ENCODE assay signal across 8 cellular contexts in the genomic region with DNA sequence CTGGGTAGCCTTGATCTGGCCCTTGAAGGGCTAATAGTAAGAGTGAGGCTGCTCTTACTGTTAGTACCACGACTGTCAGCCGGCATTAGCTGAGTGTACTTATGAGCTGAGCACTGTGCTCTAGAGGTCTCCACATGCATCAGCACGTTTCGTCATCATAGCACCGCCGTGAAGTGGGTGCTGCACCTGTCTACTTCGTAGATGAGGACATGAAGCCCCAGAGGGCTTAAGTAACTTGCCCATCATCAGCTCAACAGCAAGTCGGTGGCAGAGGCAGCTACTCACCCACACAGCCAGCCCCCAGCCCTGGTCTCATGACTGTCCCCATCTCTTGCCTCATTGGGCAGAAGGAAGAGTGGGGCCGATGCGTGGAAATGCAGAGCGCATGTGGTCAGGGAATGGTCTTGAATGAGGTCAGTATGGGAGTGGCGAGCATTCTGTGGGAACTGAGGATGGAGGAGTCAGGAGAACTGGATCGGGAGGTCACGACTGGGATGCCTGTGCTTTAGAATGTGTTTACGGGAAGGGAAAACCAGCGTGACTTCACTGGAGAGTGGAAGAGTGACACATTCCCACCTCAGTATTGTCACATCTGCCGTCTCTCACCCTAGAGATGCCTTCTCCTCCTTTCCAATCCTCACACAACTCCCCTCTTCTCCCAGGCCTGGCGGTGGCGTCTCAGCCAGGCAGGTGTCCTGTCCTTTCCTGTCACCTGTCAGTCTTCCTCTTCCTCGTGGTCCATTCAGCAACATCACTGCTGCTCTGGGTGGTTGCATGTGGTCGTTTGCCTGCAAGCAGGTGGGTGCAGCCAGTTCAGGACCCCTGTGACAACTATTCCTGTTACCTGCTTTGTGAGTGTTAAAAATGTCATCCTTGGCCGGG. TPM values are rescaled to one million over a fixed set of nuclear protein-coding genes. Genes with fewer than 3 reads are reported as not detected.
A peak's percentile ranks its signal among the peaks of the same experiment; 100 is the strongest.
DNase-seq lines count a peak whose midpoint lies in the region; ATAC-seq, FAIRE-seq and TF ChIP-seq lines count a peak whose summit lies in the region.
"Had no signal": no experiment of that assay in that cellular context is flagged by ENCODE, and none has a peak within 500 bp of the region (broad histone marks: within the 10 kb centered on the region; RNA-seq: fewer than 3 reads in every experiment).

No MANE protein-coding gene starts in this region.

- TF ChIP-seq CTCF in HCT116 (IDR thresholded peaks at IDR 0.05 in 2 of 3, conservative IDR thresholded peaks at IDR 0.05 in 1 of 3; ENCODE audit: borderline replicate concordance in 1 of 3, insufficient read depth in 1 of 3, low read depth in 2 of 3, low read length in 2 of 3), result no peak
- no peak for TF ChIP-seq CTCF in K562 (IDR thresholded peaks at IDR 0.05 in 2 of 3, conservative IDR thresholded peaks at IDR 0.05 in 1 of 3; ENCODE audit: insufficient read depth in 2 of 3, low read depth in 1 of 3, low read length in 3 of 3)
- no peak for TF ChIP-seq CTCF in psoas muscle (IDR thresholded peaks at IDR 0.05)

- H3K9ac ChIP-seq in HCT116 (ENCODE audit: low read length) (peak overlapping the region; percentile 8; the same call in 1 of the 2 replicates), K562 (ENCODE audit: insufficient read depth in 1 of 2, low read depth in 2 of 2, low read length in 2 of 2) (no peak overlapping the region)

- H3K4me3 ChIP-seq in HCT116 (replicated peaks in 1 of 2; ENCODE audit: low read depth in 1 of 2, low read length in 2 of 2) (no peak overlapping the region), K562 (no peak overlapping the region), psoas muscle (peak overlapping the region; percentile 29)
- H3K4me3 ChIP-seq: left ventricle myocardium inferior had no signal

- H2AFZ ChIP-seq in HCT116 (ENCODE audit: low read depth, low read length, poor library complexity, severe bottlenecking), result no peak overlapping the region
- H2AFZ ChIP-seq in K562 (ENCODE audit: low read depth, low read length), result no peak overlapping the region

- in situ Hi-C loops in K562 (cut with MboI), result no loop called here

- TF ChIP-seq RAD21 in HCT116 (IDR thresholded peaks at IDR 0.05; ENCODE audit: low read depth) (no peak), K562 (CRISPR knock-in tag; conservative IDR thresholded peaks at IDR 0.05 in 1 of 2, IDR thresholded peaks at IDR 0.05 in 1 of 2) (no peak)

- H3K4me2 ChIP-seq in HCT116 (ENCODE audit: low read length), result no peak overlapping the region
- H3K4me2 ChIP-seq in K562 (ENCODE audit: insufficient read depth, low read length), result no peak overlapping the region

- H3K9me2 ChIP-seq in HCT116 (ENCODE audit: insufficient read depth), result no peaks in the 10 kb centered on the region

- H3K79me2 ChIP-seq in HCT116 (ENCODE audit: insufficient read depth, low read length) (no peaks in the 10 kb centered on the region), K562 (ENCODE audit: control insufficient read depth, insufficient read depth, low read length) (no peaks in the 10 kb centered on the region)

- H4K20me1 ChIP-seq in HCT116 (ENCODE audit: insufficient read depth) (no peaks in the 10 kb centered on the region), K562 (replicated peaks; ENCODE audit: control insufficient read depth, insufficient read depth, low read length) (0 out of 2 replicates have a peak, but pooled peaks cover 3% of the 10 kb centered on the region)

- H3K4me1 ChIP-seq in HCT116 (ENCODE audit: control insufficient read depth in 1 of 2, insufficient read depth in 2 of 2, low read length in 2 of 2), result peaks cover 41 to 59% of the 10 kb centered on the region in 2 experiments
- peaks cover 3% of the 10 kb centered on the region in 2 experiments; a peak in 2 of 5 replicates for H3K4me1 ChIP-seq in K562 (replicated peaks in 1 of 2; ENCODE audit: control insufficient read depth in 2 of 2, insufficient read depth in 2 of 2, low read length in 2 of 2)
- H3K4me1 ChIP-seq in psoas muscle, result peaks cover 20% of the 10 kb centered on the region

- TF ChIP-seq EP300 in K562 (IDR thresholded peaks at IDR 0.05; ENCODE audit: low read length), result no peak

- H3K27ac ChIP-seq in HCT116 (ENCODE audit: low read depth, low read length), result no peak overlapping the region
- no peak overlapping the region for H3K27ac ChIP-seq in K562 (ENCODE audit: extremely low read depth, low read depth, low read length)
- peak overlapping the region; percentile 85 for H3K27ac ChIP-seq in psoas muscle

- 13% methylated on average over 22 of the region's 22 CpGs for WGBS in K562 (ENCODE audit: insufficient coverage, low coverage, missing lambda C conversion rate)
- 75 to 82% (median 79%) methylated on average over 21 to 22 of the region's 22 CpGs for WGBS in psoas muscle, 3 donors

- TF ChIP-seq POLR2A in HCT116 (IDR thresholded peaks at IDR 0.05; ENCODE audit: borderline replicate concordance, extremely low read depth, insufficient read depth, insufficient read length) (no peak), K562 (conservative IDR thresholded peaks at IDR 0.05) (no peak)

- intact Hi-C loops in HCT116 (cut with micrococcal nuclease), result no loop called here
- intact Hi-C loops in K562 (cut with micrococcal nuclease), result no loop called here
- intact Hi-C loops in psoas muscle (cut with DNase I), result no loop called here

- ATAC-seq in HCT116, result no peak
- peak; percentile 25; the same call in 1 of the 3 replicates for ATAC-seq in K562
- peak; percentile 41 to 78 (median 54) for ATAC-seq in psoas muscle
- ATAC-seq in HG03565 (IDR thresholded peaks at IDR 0.05; ENCODE audit: unreplicated experiment), result no peak
- no peak for ATAC-seq in GM21825 (IDR thresholded peaks at IDR 0.05; ENCODE audit: unreplicated experiment)

- no peaks in the 10 kb centered on the region for H3K36me3 ChIP-seq in HCT116 (ENCODE audit: control insufficient read depth in 1 of 2, insufficient read depth in 2 of 2, low read length in 2 of 2)
- no peaks in the 10 kb centered on the region for H3K36me3 ChIP-seq in K562 (ENCODE audit: control insufficient read depth, insufficient read depth, low read length)
- H3K36me3 ChIP-seq in psoas muscle (ENCODE audit: insufficient read depth in 1 of 2, low read depth in 1 of 2), result no peaks in the 10 kb centered on the region
- H3K36me3 ChIP-seq: left ventricle myocardium inferior had no signal

- CTCF ChIA-PET in HCT116 (lab: Charles Lee), result no interaction called here
- CTCF ChIA-PET in K562 (lab: Yijun Ruan, JAX; ENCODE audit: low intra/inter-chr PET ratio), result no interaction called here

- H3K9me3 ChIP-seq in HCT116 (ENCODE audit: control insufficient read depth in 1 of 2, insufficient read depth in 1 of 2, low read depth in 1 of 2, low read length in 2 of 2), result no peaks in the 10 kb centered on the region
- H3K9me3 ChIP-seq in K562 (replicated peaks; ENCODE audit: control insufficient read depth, insufficient read depth, low read depth, low read length), result no peaks in the 10 kb centered on the region
- H3K9me3 ChIP-seq in psoas muscle, result no peaks in the 10 kb centered on the region
- H3K9me3 ChIP-seq: left ventricle myocardium inferior had no signal

- peak; percentile 23 for FAIRE-seq in K562 (lab: Jason Lieb, UNC)

- no peak for DNase-seq in HCT116 (ENCODE audit: low read depth, low spot score)
- DNase-seq in NCI-H345 treated with DMSO at 0.1 percent for 48 hours (lab: John Stamatoyannopoulos, UW; ENCODE audit: unreplicated experiment), result peak; percentile 72
- no peak for DNase-seq in K562 (ENCODE audit: extremely low read depth in 1 of 4, low spot score in 3 of 4)
- peak in 1 of 2 donors; percentile 56 for DNase-seq in psoas muscle
- no peak for DNase-seq in nucleus accumbens (lab: John Stamatoyannopoulos, UW)
- DNase-seq: left ventricle myocardium inferior had no signal

- no peaks in the 10 kb centered on the region for H3K27me3 ChIP-seq in HCT116 (ENCODE audit: insufficient read depth, low read length)
- H3K27me3 ChIP-seq in K562 (ENCODE audit: control insufficient read depth in 2 of 2, insufficient read depth in 2 of 2, low read length in 2 of 2), result peaks cover 48 to 61% of the 10 kb centered on the region in 2 experiments
- H3K27me3 ChIP-seq in psoas muscle (ENCODE audit: insufficient read depth in 3 of 3, low read length in 2 of 3), result no peaks in the 10 kb centered on the region

- BruUV-seq in HCT116 (replicated peaks; lab: Mats Ljungman, UMichigan) (no TSS peak), K562 (replicated peaks; lab: Mats Ljungman, UMichigan) (no TSS peak)

- POLR2A ChIA-PET in HCT116 (lab: Charles Lee) (no interaction called here), K562 (lab: Yijun Ruan, JAX) (interaction anchor here (0.6 to 1.7 kb wide), 2 partner anchors 10 to 12 kb away, joined by 3 to 6 read pairs; partner anchors contain the start of gene DYNLT1)

- no peaks in the 10 kb centered on the region for H3K9me1 ChIP-seq in K562 (ENCODE audit: control insufficient read depth, insufficient read depth, low read length)

- RAD21 ChIA-PET in HCT116 (lab: Charles Lee; ENCODE audit: low non-redundant PET in 1 of 2, low total read pairs in 2 of 2, uncharacterized antibody in 2 of 2, unreplicated experiment in 2 of 2), result no interaction called here

RNA-seq across cellular contexts. Expression of gene SYTL3, which starts 6.0 kb away (rescaled TPM):
- total RNA-seq in HCT116 (2021; ENCODE audit: unreplicated experiment) (55.3 TPM), K562 (2014; rRNA removed) (0.05 and 0.61 TPM in 2 replicates), K562 (2014; rRNA removed; fragmentation: Illumina TruSeq; extraction: Trizol) (0.16 and 0.25 TPM in 2 replicates), K562 (2015; rRNA removed; fragmentation: Illumina TruSeq; extraction: Trizol) (0.11 and 0.18 TPM in 2 replicates), K562 (2021) (0.11 and 0.35 TPM in 2 replicates), psoas muscle (10 to 100 TPM in 2 of 4 donors, 1 to 10 TPM in 2; 1.9 to 17.3 (median 11.0) TPM)
- 59.3 and 71.8 TPM in 2 replicates for polyA plus RNA-seq in HCT116 (2012)
- total RNA-seq in K562 (2011; cell fraction: chromatin; rRNA removed; ENCODE audit: low replicate concordance), result 0.62 and 0.69 TPM in 2 replicates
- 0.13 and 0.50 TPM in 2 replicates for total RNA-seq in K562 (2011; cell fraction: nucleolus; rRNA removed)
- total RNA-seq in K562 (2011; cell fraction: nucleoplasm; rRNA removed), result 0.15 and 0.38 TPM in 2 replicates
- polyA plus RNA-seq in K562 (2011; rRNA removed) (0.12 and 0.46 TPM in 2 replicates), K562 (2014; fragmentation: Illumina TruSeq; extraction: Trizol) (0.16 and 0.17 TPM in 2 replicates), K562 (2014; fragmentation: Nextera tagmentation; extraction: Ambion mirVana) (under 1 TPM in 1 of 2 experiments, not detected in 1; 0.06 TPM), K562 (2014; rRNA removed) (0.04 TPM in 2 replicates), psoas muscle (1 to 10 TPM; 1.7 to 4.1 (median 2.2) TPM)
- polyA plus RNA-seq in K562 (2011; cell fraction: cytosol; rRNA removed), result 0.22 and 0.39 TPM in 2 replicates
- 0.24 and 0.38 TPM in 2 replicates for polyA plus RNA-seq in K562 (2011; cell fraction: nucleus; rRNA removed)
- polyA plus RNA-seq in K562 (2012), result 0.17 and 0.35 TPM in 2 replicates
- polyA minus RNA-seq in K562 (2011; rRNA and poly(A)+ RNA removed), result 0.21 and 0.39 TPM in 2 replicates
- polyA minus RNA-seq in K562 (2011; cell fraction: cytosol; rRNA and poly(A)+ RNA removed), result not detected in 2 replicates
- polyA minus RNA-seq in K562 (2011; cell fraction: nucleus; rRNA and poly(A)+ RNA removed), result 0.13 and 0.33 TPM in 2 replicates

RNA-seq across cellular contexts. Expression of gene DYNLT1, which starts 11.3 kb away (rescaled TPM):
- total RNA-seq in HCT116 (2021; ENCODE audit: unreplicated experiment) (239 TPM), K562 (2014; rRNA removed) (42.2 and 50.0 TPM in 2 replicates), K562 (2014; rRNA removed; fragmentation: Illumina TruSeq; extraction: Trizol) (70.3 and 75.7 TPM in 2 replicates), K562 (2015; rRNA removed; fragmentation: Illumina TruSeq; extraction: Trizol) (52.8 and 57.3 TPM in 2 replicates), K562 (2021) (98.5 and 103 TPM in 2 replicates), psoas muscle (100 to 1,000 TPM; 112 to 146 (median 135) TPM)
- polyA plus RNA-seq in HCT116 (2012), result 261 and 300 TPM in 2 replicates
- 58.0 and 71.5 TPM in 2 replicates for total RNA-seq in K562 (2011; cell fraction: chromatin; rRNA removed; ENCODE audit: low replicate concordance)
- total RNA-seq in K562 (2011; cell fraction: nucleolus; rRNA removed), result 42.2 and 43.2 TPM in 2 replicates
- total RNA-seq in K562 (2011; cell fraction: nucleoplasm; rRNA removed), result 65.8 and 91.8 TPM in 2 replicates
- polyA plus RNA-seq in K562 (2011; rRNA removed) (324 and 368 TPM in 2 replicates), K562 (2014; fragmentation: Illumina TruSeq; extraction: Trizol) (130 TPM in 2 replicates), K562 (2014; fragmentation: Nextera tagmentation; extraction: Ambion mirVana) (100 to 1,000 TPM; 489 to 583 TPM), K562 (2014; rRNA removed) (127 and 142 TPM in 2 replicates), psoas muscle (100 to 1,000 TPM; 150 to 202 (median 177) TPM)
- polyA plus RNA-seq in K562 (2011; cell fraction: cytosol; rRNA removed), result 189 and 261 TPM in 2 replicates
- 136 and 203 TPM in 2 replicates for polyA plus RNA-seq in K562 (2011; cell fraction: nucleus; rRNA removed)
- polyA plus RNA-seq in K562 (2012), result 107 and 174 TPM in 2 replicates
- polyA minus RNA-seq in K562 (2011; rRNA and poly(A)+ RNA removed), result 150 and 163 TPM in 2 replicates
- polyA minus RNA-seq in K562 (2011; cell fraction: cytosol; rRNA and poly(A)+ RNA removed), result 30.3 and 31.2 TPM in 2 replicates
- 17.0 and 23.3 TPM in 2 replicates for polyA minus RNA-seq in K562 (2011; cell fraction: nucleus; rRNA and poly(A)+ RNA removed)

Comparison
In these comparisons a context has a peak if more than half of its experiments do, and no peak if none do; other contexts are left out.
1. ATAC-seq: peak in K562 (single experiment) and psoas muscle (4 of 4); none in HCT116 (single experiment), HG03565 (single experiment) and GM21825 (single experiment).
2. Of the 22 proteins assayed by ChIP-seq in both K562 and HCT116: peak only in K562: MAX; only in HCT116: none; in both: none; in neither: 20; mixed calls (peak in some experiments, not most) for 1.